ENCODE assay signal across 8 cellular contexts in the genomic region with DNA sequence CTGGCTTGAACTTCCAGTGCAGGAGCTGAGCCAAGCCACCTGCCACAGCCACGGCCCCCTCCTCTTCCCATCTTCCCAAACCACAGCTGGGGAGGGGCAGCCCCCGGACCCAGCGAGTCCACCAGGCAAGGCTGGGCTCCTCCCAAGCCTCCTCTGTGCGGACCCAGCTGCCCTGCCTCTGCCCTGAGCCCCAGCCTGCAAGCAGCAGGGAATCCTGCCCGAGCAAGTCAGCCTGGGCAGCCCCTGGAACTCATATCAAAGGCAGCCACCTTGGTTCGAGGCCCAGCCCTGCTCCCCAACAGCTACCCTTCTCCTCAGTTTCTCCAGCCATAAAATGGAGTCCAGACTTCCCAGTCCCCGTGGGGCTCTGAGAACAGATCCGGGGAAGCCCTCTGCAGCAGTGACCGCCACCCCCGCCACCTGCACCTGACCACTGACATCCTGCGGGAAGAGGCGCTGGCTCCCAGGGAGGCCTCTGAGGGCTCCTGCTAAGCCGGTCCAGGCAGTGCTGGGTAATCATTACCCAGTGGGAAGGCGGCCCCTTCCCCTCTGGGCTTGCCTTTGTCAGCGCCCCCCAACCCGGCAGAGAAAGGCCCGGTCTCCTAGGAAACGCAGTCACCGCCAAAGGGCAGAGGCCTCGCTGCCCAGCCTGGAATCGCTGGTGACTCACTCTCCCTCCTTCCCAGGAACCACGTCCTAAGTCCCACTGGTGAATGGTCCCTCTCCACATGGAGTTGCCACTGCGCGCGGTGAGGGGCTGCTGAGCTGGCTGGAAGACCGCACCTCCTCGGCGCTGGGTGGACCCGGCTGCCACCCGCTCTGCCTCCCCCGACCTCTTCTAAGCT. TPM values are rescaled to one million over a fixed set of nuclear protein-coding genes. Genes with fewer than 3 reads are reported as not detected.
DNase-seq lines count a peak whose midpoint lies in the region; ATAC-seq and TF ChIP-seq lines count a peak whose summit lies in the region.

No MANE protein-coding gene starts in this region.

- H3K36me3 ChIP-seq in brain microvascular endothelial cell (replicated peaks) (no peaks in the 10 kb centered on the region), kidney epithelial cell (ENCODE audit: control insufficient read depth, insufficient read depth, low read length) (no peaks in the 10 kb centered on the region)

- DNase-seq in COR-L47 (lab: John Stamatoyannopoulos, UW) (peak; percentile 19), LNCaP clone FGC (ENCODE audit: low read depth) (no peak), brain microvascular endothelial cell (peak; percentile 51), kidney epithelial cell (ENCODE audit: low read depth) (peak; percentile 87)
- no peak for DNase-seq in stimulated activated naive B cell treated with anti-CD40 and anti-IgM and Interleukin-4, amounts not matched to agents 10 μg/mL and 1 μg/mL and 100 μg/mL, for 72 hours
- no peak for DNase-seq in stimulated activated CD4-positive, alpha-beta T cell treated with anti-CD3 and anti-CD28 coated beads, Interleukin-4, amount 100 ng/mL, for 24 hours

- H3K9me3 Mint-ChIP-seq in stimulated activated naive B cell treated with anti-CD40 and anti-IgM and Interleukin-4, amounts not matched to agents 10 μg/mL and 1 μg/mL and 100 μg/mL, for 72 hours: no peaks in the 10 kb centered on the region

- no peak overlapping the region for H3K27ac ChIP-seq in brain microvascular endothelial cell

- peaks cover 18 to 28% of the 10 kb centered on the region in 2 donors for H3K36me3 Mint-ChIP-seq in stimulated activated naive B cell treated with anti-CD40 and anti-IgM and Interleukin-4, amounts not matched to agents 10 μg/mL and 1 μg/mL and 100 μg/mL, for 72 hours

- no peaks in the 10 kb centered on the region for H3K27me3 Mint-ChIP-seq in stimulated activated naive B cell treated with anti-CD40 and anti-IgM and Interleukin-4, amounts not matched to agents 10 μg/mL and 1 μg/mL and 100 μg/mL, for 72 hours

- H3K4me3 ChIP-seq in LNCaP clone FGC (ENCODE audit: low read depth, low read length) (peak overlapping the region; percentile 80), brain microvascular endothelial cell (ENCODE audit: low read depth, low read length) (peak overlapping the region; percentile 77), kidney epithelial cell (ENCODE audit: low read depth, low read length) (peak overlapping the region; percentile 78)

- no peak for ATAC-seq in stimulated activated naive B cell treated with anti-CD40 and anti-IgM and Interleukin-4, amounts not matched to agents 10 μg/mL and 1 μg/mL and 100 μg/mL, for 72 hours (replicated peaks)
- ATAC-seq in GM21528 (IDR thresholded peaks at IDR 0.05; ENCODE audit: low FRiP score, unreplicated experiment): no peak
- no peak for ATAC-seq in HG03196 (IDR thresholded peaks at IDR 0.05; ENCODE audit: unreplicated experiment)

- H3K27me3 ChIP-seq in brain microvascular endothelial cell (replicated peaks) (no peaks in the 10 kb centered on the region), kidney epithelial cell (ENCODE audit: control insufficient read depth, insufficient read depth, low read length) (no peaks in the 10 kb centered on the region)

- H3K4me3 Mint-ChIP-seq in stimulated activated naive B cell treated with anti-CD40 and anti-IgM and Interleukin-4, amounts not matched to agents 10 μg/mL and 1 μg/mL and 100 μg/mL, for 72 hours: peak overlapping the region; percentile 90 to 94

- TF ChIP-seq CTCF in LNCaP clone FGC (IDR thresholded peaks at IDR 0.05; ENCODE audit: control insufficient read depth, extremely low read depth, insufficient read depth): no peak
- no peak for TF ChIP-seq CTCF in brain microvascular endothelial cell (IDR thresholded peaks at IDR 0.05; ENCODE audit: low read depth, low read length, missing control alignments)
- TF ChIP-seq CTCF in kidney epithelial cell (IDR thresholded peaks at IDR 0.05; ENCODE audit: insufficient read depth, low read length, poor library complexity, severe bottlenecking): no peak

- peak overlapping the region; percentile 81 for H3K27ac Mint-ChIP-seq in stimulated activated naive B cell treated with anti-CD40 and anti-IgM and Interleukin-4, amounts not matched to agents 10 μg/mL and 1 μg/mL and 100 μg/mL, for 72 hours

- in situ Hi-C loops in brain microvascular endothelial cell (cut with HindIII; ENCODE audit: low pct_ligation_motif_present, low sequenced_read_pairs): loop anchor here (10.0 kb wide), 1 partner anchor 206 kb away; no protein-coding TSS in a partner anchor

- peaks cover 45 to 78% of the 10 kb centered on the region in 2 donors for H3K4me1 Mint-ChIP-seq in stimulated activated naive B cell treated with anti-CD40 and anti-IgM and Interleukin-4, amounts not matched to agents 10 μg/mL and 1 μg/mL and 100 μg/mL, for 72 hours

RNA-seq across cellular contexts. Expression of gene VAV2, which starts 1.5 kb away (rescaled TPM):
- total RNA-seq in kidney epithelial cell: 37.8 and 48.3 TPM in 2 replicates

RNA-seq across cellular contexts. Expression of gene BRD3OS, which starts 34.7 kb away (rescaled TPM):
- total RNA-seq in kidney epithelial cell: 12.8 and 14.2 TPM in 2 replicates

Comparison
In these comparisons a context has a peak if more than half of its experiments do, and no peak if none do; other contexts are left out.
1. DNase-seq: peak in COR-L47 (single experiment), brain microvascular endothelial cell (single experiment) and kidney epithelial cell (single experiment); none in LNCaP clone FGC (single experiment), stimulated activated naive B cell treated with anti-CD40 and anti-IgM and Interleukin-4, amounts not matched to agents 10 μg/mL and 1 μg/mL and 100 μg/mL, for 72 hours (single experiment) and stimulated activated CD4-positive, alpha-beta T cell treated with anti-CD3 and anti-CD28 coated beads, Interleukin-4, amount 100 ng/mL, for 24 hours (single experiment).
2. Peak in every context shown above with its lines, with median percentiles within 50 percentile points of each other: H3K4me3 ChIP-seq.